In genomic region chr7:134857958-134858357, GRCh38 we compare ENCODE assay signal across 14 cellular contexts.
A peak's percentile ranks its signal among the peaks of the same experiment; 100 is the strongest.
DNase-seq lines count a peak whose midpoint lies in the region; TF ChIP-seq lines count a peak whose summit lies in the region.
"Had no signal": no experiment of that assay in that cellular context is flagged by ENCODE, and none has a peak within 500 bp of the region (broad histone marks: within the 10 kb centered on the region; RNA-seq: fewer than 3 reads in every experiment).

No MANE protein-coding gene starts in this region.

- intact Hi-C loops in esophagus muscularis mucosa (cut with DNase I): no loop called here
- intact Hi-C loops in vagina (cut with DNase I): no loop called here

- H3K27me3 Mint-ChIP-seq in osteocyte (ENCODE audit: unreplicated experiment): no peaks in the 10 kb centered on the region

- TF ChIP-seq EP300 in esophagus muscularis mucosa (IDR thresholded peaks at IDR 0.05): no peak

- in situ Hi-C loops in G401 (cut with HindIII; ENCODE audit: low sequenced_read_pairs): no loop called here

- H3K27ac Mint-ChIP-seq in osteocyte (ENCODE audit: unreplicated experiment): peak overlapping the region; percentile 58
- H3K27ac Mint-ChIP-seq: CD14-positive monocyte had no signal

- peaks cover 46% of the 10 kb centered on the region for H3K36me3 Mint-ChIP-seq in osteocyte (ENCODE audit: unreplicated experiment)
- H3K36me3 Mint-ChIP-seq: CD14-positive monocyte had no signal

- H3K4me1 Mint-ChIP-seq in osteocyte (ENCODE audit: unreplicated experiment): peaks cover 64% of the 10 kb centered on the region

- H3K4me3 Mint-ChIP-seq in osteocyte (ENCODE audit: unreplicated experiment): no peak overlapping the region
- H3K4me3 Mint-ChIP-seq: CD14-positive monocyte had no signal

- no peaks in the 10 kb centered on the region for H3K9me3 Mint-ChIP-seq in osteocyte (ENCODE audit: unreplicated experiment)

- DNase-seq in esophagus muscularis mucosa (ENCODE audit: extremely low spot score) (no peak), osteocyte (ENCODE audit: extremely low spot score, unreplicated experiment) (no peak), vagina (ENCODE audit: extremely low spot score in 2 of 2) (no peak), AML-193 (lab: John Stamatoyannopoulos, UW) (no peak), NCI-H2029 treated with DMSO at 0.1 percent for 48 hours (lab: John Stamatoyannopoulos, UW) (no peak), G401 (ENCODE audit: low spot score) (no peak)
- DNase-seq: DMS79, KG1, NCI-H1105 treated with DMSO at 0.1 percent for 48 hours, NCI-H1694, NCI-H774, SHP77 had no signal

- peaks cover 49 to 95% (median 94%) of the 10 kb centered on the region in 4 donors for H3K4me1 ChIP-seq in esophagus muscularis mucosa
- peaks cover 42% of the 10 kb centered on the region for H3K4me1 ChIP-seq in vagina

- no peak overlapping the region for H3K4me3 ChIP-seq in esophagus muscularis mucosa
- H3K4me3 ChIP-seq in vagina: no peak overlapping the region

- H3K27ac ChIP-seq in VCaP (peak overlapping the region; percentile 42; the same call in 1 of the 2 replicates), esophagus muscularis mucosa (replicated peaks in 1 of 4) (peak overlapping the region; percentile 25 to 87 (median 76)), vagina (peak overlapping the region; percentile 3)

- H3K36me3 ChIP-seq in esophagus muscularis mucosa (peaks cover 0 to 2% (median 0%) of the 10 kb centered on the region in 4 donors), vagina (no peaks in the 10 kb centered on the region)

- TF ChIP-seq POLR2A in esophagus muscularis mucosa (IDR thresholded peaks at IDR 0.05; ENCODE audit: low read depth) (no peak), vagina (IDR thresholded peaks at IDR 0.05) (no peak)

- no peak for TF ChIP-seq CTCF in VCaP (conservative IDR thresholded peaks at IDR 0.05)
- TF ChIP-seq CTCF in esophagus muscularis mucosa (IDR thresholded peaks at IDR 0.05): no peak
- TF ChIP-seq CTCF in osteocyte (IDR thresholded peaks at IDR 0.05): no peak
- TF ChIP-seq CTCF in vagina (IDR thresholded peaks at IDR 0.05): no peak

- H3K9me3 ChIP-seq in esophagus muscularis mucosa (no peaks in the 10 kb centered on the region), vagina (no peaks in the 10 kb centered on the region)

- H3K27me3 ChIP-seq in esophagus muscularis mucosa (no peaks in the 10 kb centered on the region), vagina (no peaks in the 10 kb centered on the region)

Comparison
In these comparisons a context has a peak if more than half of its experiments do, and no peak if none do; other contexts are left out.
1. H3K27ac ChIP-seq: peak in every context shown above with its lines; median percentile 76 in esophagus muscularis mucosa; 42 in VCaP; 3 in vagina.